Comparison of ENCODE assay signal across 20 cellular contexts in the genomic region with DNA sequence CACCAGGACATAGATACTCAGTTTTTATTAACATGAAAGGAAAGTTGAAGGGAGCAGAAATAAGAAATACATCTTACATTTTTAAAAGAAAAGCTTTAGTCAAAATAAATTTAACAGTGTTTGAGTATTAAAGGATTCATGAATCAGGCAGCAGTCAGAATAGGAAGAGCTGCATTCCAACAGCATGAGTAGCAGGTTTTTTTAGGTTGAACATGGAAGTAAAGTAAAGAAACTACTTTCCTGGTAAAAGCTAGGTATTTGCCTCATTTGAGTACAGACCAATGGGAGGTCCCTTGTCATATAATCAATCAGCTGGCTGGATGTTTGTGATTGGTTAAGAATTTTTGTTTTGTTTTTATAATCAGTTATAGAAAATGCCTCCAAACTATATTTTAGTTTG.
DNase-seq lines count a peak whose midpoint lies in the region; ATAC-seq and TF ChIP-seq lines count a peak whose summit lies in the region.
"Had no signal": no experiment of that assay in that cellular context is flagged by ENCODE, and none has a peak within 500 bp of the region (broad histone marks: within the 10 kb centered on the region; RNA-seq: fewer than 3 reads in every experiment).

No MANE protein-coding gene starts in this region.

- no peak overlapping the region for H3K4me3 Mint-ChIP-seq in GM23338
- H3K4me3 Mint-ChIP-seq: activated CD4-positive, alpha-beta memory T cell treated with anti-CD3 and anti-CD28 coated beads, Interleukin-2, amount 10 ng/mL, durations not matched to agents 7 days and 5 days; activated naive CD8-positive, alpha-beta T cell; activated T-cell treated with anti-CD3 and anti-CD28 coated beads, Interleukin-2, amount 50 U/mL, for 4 hours; T-cell had no signal

- peaks cover 4% of the 10 kb centered on the region for H3K9me3 ChIP-seq in RWPE2 (ENCODE audit: severe bottlenecking)
- H3K9me3 ChIP-seq: esophagus squamous epithelium, HAP-1, MG63 had no signal

- H3F3A ChIP-seq in GM23338 (replicated peaks; ENCODE audit: low read depth): no peaks in the 10 kb centered on the region

- no peak overlapping the region for H3K27ac Mint-ChIP-seq in GM23338
- H3K27ac Mint-ChIP-seq: activated CD4-positive, alpha-beta memory T cell treated with anti-CD3 and anti-CD28 coated beads, Interleukin-2, amount 10 ng/mL, durations not matched to agents 7 days and 5 days; activated naive CD8-positive, alpha-beta T cell; T-cell had no signal

- H4K20me1 ChIP-seq in GM23338 (replicated peaks; ENCODE audit: insufficient read depth): no peaks in the 10 kb centered on the region

- H3K9me3 Mint-ChIP-seq in GM23338: peaks cover 7% of the 10 kb centered on the region; the same call in 2 of the 3 replicates

- H3K36me3 ChIP-seq in GM23338 (ENCODE audit: insufficient read depth) (no peaks in the 10 kb centered on the region), RWPE2 (ENCODE audit: low read depth) (no peaks in the 10 kb centered on the region)
- H3K36me3 ChIP-seq: esophagus squamous epithelium, HAP-1, MG63, WERI-Rb-1 had no signal

- H3K36me3 Mint-ChIP-seq in GM23338 (ENCODE audit: low read depth): no peaks in the 10 kb centered on the region; the same call in 1 of the 3 replicates
- H3K36me3 Mint-ChIP-seq: activated naive CD8-positive, alpha-beta T cell; T-cell had no signal

- no peaks in the 10 kb centered on the region for H3K27me3 Mint-ChIP-seq in GM23338 (ENCODE audit: insufficient read depth, low read depth, poor library complexity)
- H3K27me3 Mint-ChIP-seq: activated CD4-positive, alpha-beta memory T cell treated with anti-CD3 and anti-CD28 coated beads, Interleukin-2, amount 10 ng/mL, durations not matched to agents 7 days and 5 days; activated naive CD8-positive, alpha-beta T cell; T-cell had no signal

- no peak for TF ChIP-seq CTCF in GM23338 (conservative IDR thresholded peaks at IDR 0.05; ENCODE audit: low read depth in 2 of 2)
- TF ChIP-seq CTCF in RWPE2 (IDR thresholded peaks at IDR 0.05; ENCODE audit: poor library complexity, severe bottlenecking): no peak

- peak; percentile 6 for DNase-seq in GM23338 (ENCODE audit: low spot score)
- DNase-seq in RWPE2 (ENCODE audit: low spot score): no peak
- peak; percentile 54 for DNase-seq in fibroblast of peridontal ligament (ENCODE audit: extremely low read depth)
- DNase-seq in stromal cell of bone marrow (ENCODE audit: low read depth): peak; percentile 37
- no peak for DNase-seq in activated effector memory CD4-positive, alpha-beta T cell treated with anti-CD3 and anti-CD28 coated beads, Interleukin-2, amount 50 U/mL, for 16 hours
- no peak for DNase-seq in activated gamma-delta T cell (lab: John Stamatoyannopoulos, UW)
- no peak for DNase-seq in NCI-H345 treated with DMSO at 0.1 percent for 48 hours (lab: John Stamatoyannopoulos, UW; ENCODE audit: unreplicated experiment)
- DNase-seq: activated CD4-positive, alpha-beta memory T cell treated with anti-CD3 and anti-CD28 coated beads, Interleukin-2, amount 10 ng/mL, durations not matched to agents 7 days and 5 days; activated T-cell treated with anti-CD3 and anti-CD28 coated beads, Interleukin-2, amount 50 U/mL, for 4 hours; esophagus squamous epithelium; MG63; NCI-H146; stimulated activated CD4-positive, alpha-beta T cell treated with anti-CD3 and anti-CD28 coated beads, Interleukin-2, amount 100 ng/mL, for 48 hours; T-cell; WERI-Rb-1 had no signal

- no peak overlapping the region for H2AFZ ChIP-seq in GM23338

- H3K4me1 ChIP-seq in GM23338 (ENCODE audit: insufficient read depth) (no peaks in the 10 kb centered on the region), RWPE2 (ENCODE audit: insufficient read depth, poor library complexity, severe bottlenecking) (no peaks in the 10 kb centered on the region)
- H3K4me1 ChIP-seq: esophagus squamous epithelium, HAP-1 had no signal

- ATAC-seq in GM23338: no peak
- ATAC-seq in RWPE2 (ENCODE audit: low read depth): peak; percentile 75
- ATAC-seq: activated T-cell treated with anti-CD3 and anti-CD28 coated beads, Interleukin-2, amount 50 U/mL, for 4 hours; left lobe of liver; Right ventricle myocardium inferior; T-cell had no signal

- H3K4me3 ChIP-seq in GM23338 (no peak overlapping the region), RWPE2 (ENCODE audit: severe bottlenecking) (no peak overlapping the region)
- H3K4me3 ChIP-seq: esophagus squamous epithelium, HAP-1, MG63 had no signal

- no peaks in the 10 kb centered on the region for H3K9me2 ChIP-seq in GM23338 (ENCODE audit: insufficient read depth)

- no peak overlapping the region for H3K4me2 ChIP-seq in GM23338

- no peaks in the 10 kb centered on the region for H3K79me2 ChIP-seq in GM23338 (replicated peaks; ENCODE audit: insufficient read depth)

- no peaks in the 10 kb centered on the region for H3K4me1 Mint-ChIP-seq in GM23338
- H3K4me1 Mint-ChIP-seq: activated CD4-positive, alpha-beta memory T cell treated with anti-CD3 and anti-CD28 coated beads, Interleukin-2, amount 10 ng/mL, durations not matched to agents 7 days and 5 days; T-cell had no signal

- H3K27me3 ChIP-seq in GM23338 (ENCODE audit: insufficient read depth) (no peaks in the 10 kb centered on the region), RWPE2 (ENCODE audit: insufficient read depth, poor library complexity, severe bottlenecking) (no peaks in the 10 kb centered on the region)
- H3K27me3 ChIP-seq: esophagus squamous epithelium, MG63 had no signal

- no peak overlapping the region for H3K27ac ChIP-seq in GM23338 (ENCODE audit: low read depth)
- H3K27ac ChIP-seq in RWPE2 (ENCODE audit: poor library complexity, severe bottlenecking): no peak overlapping the region
- H3K27ac ChIP-seq: C4-2B, esophagus squamous epithelium, WERI-Rb-1 had no signal

TF ChIP-seq in GM23338, 12 proteins besides CTCF, POLR2A, EP300 and RAD21 (continues in another document):
- TF ChIP-seq POLR2AphosphoS5 (IDR thresholded peaks at IDR 0.05; ENCODE audit: low read depth) (no peak), ZNF462 (CRISPR knock-in tag; IDR thresholded peaks at IDR 0.05) (no peak), CREB1 (CRISPR knock-in tag; IDR thresholded peaks at IDR 0.05; ENCODE audit: low read depth) (no peak), ZNF114 (CRISPR knock-in tag; IDR thresholded peaks at IDR 0.05) (no peak), JUNB (IDR thresholded peaks at IDR 0.05; ENCODE audit: unreplicated experiment) (no peak), NANOG (IDR thresholded peaks at IDR 0.05; ENCODE audit: borderline replicate concordance) (no peak)

Comparison
In these comparisons a context has a peak if more than half of its experiments do, and no peak if none do; other contexts are left out.
1. DNase-seq: peak in GM23338 (single experiment), fibroblast of peridontal ligament (single experiment) and stromal cell of bone marrow (single experiment); none in RWPE2 (single experiment), activated effector memory CD4-positive, alpha-beta T cell treated with anti-CD3 and anti-CD28 coated beads, Interleukin-2, amount 50 U/mL, for 16 hours (single experiment), activated gamma-delta T cell (single experiment) and NCI-H345 treated with DMSO at 0.1 percent for 48 hours (single experiment).